17 cellular contexts compared by ENCODE assay signal in the genomic region with DNA sequence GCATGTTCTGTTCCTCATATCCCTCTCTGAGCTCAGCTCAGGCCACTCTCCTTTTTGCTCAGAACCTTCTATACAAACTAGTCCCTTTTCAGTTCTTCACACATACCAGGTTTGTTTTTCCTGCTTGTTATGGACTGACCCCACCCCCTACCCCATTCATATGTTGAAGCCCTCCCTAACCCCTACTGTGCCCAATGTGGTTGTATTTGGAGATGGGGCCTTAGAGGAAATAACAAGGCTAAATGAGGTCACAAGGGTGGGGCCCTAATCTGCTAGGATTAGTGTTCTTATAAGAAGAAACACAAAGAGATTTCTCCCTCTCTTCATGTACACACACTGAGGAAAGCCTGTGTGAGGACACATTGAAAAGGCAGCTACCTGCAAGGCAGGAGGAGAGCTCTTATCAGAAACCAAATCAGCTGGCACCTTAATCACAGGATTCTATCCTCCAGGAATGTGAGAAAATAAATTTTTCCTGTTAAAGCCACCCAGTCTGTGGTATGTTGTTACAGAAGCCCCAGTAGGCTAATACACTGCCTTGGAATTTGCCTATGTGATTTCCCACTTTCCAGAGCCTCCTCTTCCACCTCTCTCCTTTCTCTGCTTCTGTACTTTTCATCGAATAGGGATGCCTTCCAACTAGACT.
"Had no signal": no experiment of that assay in that cellular context is flagged by ENCODE, and none has a peak within 500 bp of the region (broad histone marks: within the 10 kb centered on the region; RNA-seq: fewer than 3 reads in every experiment).

No MANE protein-coding gene starts in this region.

- ATAC-seq: activated CD8-positive, alpha-beta T cell treated with anti-CD3 and anti-CD28 coated beads for 36 hours; activated naive CD4-positive, alpha-beta T cell treated with anti-CD3 and anti-CD28 coated beads, Interleukin-2, amount 50 U/mL, for 72 hours; lower lobe of right lung; naive thymus-derived CD4-positive, alpha-beta T cell; stimulated activated naive B cell treated with anti-CD40 and anti-IgM and Interleukin-4, amounts not matched to agents 10 μg/mL and 1 μg/mL and 100 μg/mL, for 72 hours had no signal

- H3K4me3 ChIP-seq: esophagus muscularis mucosa, lower lobe of right lung, thyroid gland had no signal

- H3K9me3 ChIP-seq: esophagus muscularis mucosa, lower lobe of right lung, neutrophil, thyroid gland had no signal

- H3K27me3 Mint-ChIP-seq: activated CD8-positive, alpha-beta T cell treated with anti-CD3 and anti-CD28 coated beads for 36 hours; naive thymus-derived CD4-positive, alpha-beta T cell; stimulated activated naive B cell treated with anti-CD40 and anti-IgM and Interleukin-4, amounts not matched to agents 10 μg/mL and 1 μg/mL and 100 μg/mL, for 72 hours had no signal

- H3K79me2 ChIP-seq: parathyroid adenoma had no signal

- H3K27me3 ChIP-seq: esophagus muscularis mucosa, neutrophil, thyroid gland had no signal

- H3K4me1 Mint-ChIP-seq: stimulated activated naive B cell treated with anti-CD40 and anti-IgM and Interleukin-4, amounts not matched to agents 10 μg/mL and 1 μg/mL and 100 μg/mL, for 72 hours had no signal

- H3K27ac Mint-ChIP-seq: activated CD8-positive, alpha-beta T cell treated with anti-CD3 and anti-CD28 coated beads for 36 hours; activated naive CD4-positive, alpha-beta T cell treated with anti-CD3 and anti-CD28 coated beads, Interleukin-2, amount 50 U/mL, for 72 hours; naive thymus-derived CD4-positive, alpha-beta T cell; stimulated activated naive B cell treated with anti-CD40 and anti-IgM and Interleukin-4, amounts not matched to agents 10 μg/mL and 1 μg/mL and 100 μg/mL, for 72 hours had no signal

- H2AFZ ChIP-seq: parathyroid adenoma had no signal

- H3K4me3 Mint-ChIP-seq: activated CD8-positive, alpha-beta T cell treated with anti-CD3 and anti-CD28 coated beads for 36 hours; naive thymus-derived CD4-positive, alpha-beta T cell; stimulated activated naive B cell treated with anti-CD40 and anti-IgM and Interleukin-4, amounts not matched to agents 10 μg/mL and 1 μg/mL and 100 μg/mL, for 72 hours had no signal

- DNase-seq: activated CD4-positive, alpha-beta T cell treated with anti-CD3 and anti-CD28 coated beads for 4 hours; activated CD8-positive, alpha-beta T cell treated with anti-CD3 and anti-CD28 coated beads for 36 hours; activated gamma-delta T cell; activated T-cell treated with anti-CD3 and anti-CD28 coated beads, Interleukin-2, amount 50 U/mL, for 48 hours; caudate nucleus; lower lobe of right lung; naive thymus-derived CD4-positive, alpha-beta T cell; stimulated activated naive B cell treated with anti-CD40 and anti-IgM and Interleukin-4, amounts not matched to agents 10 μg/mL and 1 μg/mL and 100 μg/mL, for 72 hours; T-helper 2 cell; thyroid gland had no signal

- H3K27ac ChIP-seq: esophagus muscularis mucosa, lower lobe of right lung, neutrophil, parathyroid adenoma, thyroid gland had no signal

- H3K9ac ChIP-seq: parathyroid adenoma had no signal

- H3K4me1 ChIP-seq: lower lobe of right lung, thyroid gland had no signal

- FAIRE-seq: colon, endometrium, urothelium cell line had no signal
